Comparison of ENCODE assay signal across 8 cellular contexts in genomic region chr15:55526559-55527036, GRCh38. TPM values are rescaled to one million over a fixed set of nuclear protein-coding genes. Genes with fewer than 3 reads are reported as not detected.
DNase-seq lines count a peak whose midpoint lies in the region; ATAC-seq and TF ChIP-seq lines count a peak whose summit lies in the region.

No MANE protein-coding gene starts in this region.

- POLR2A ChIA-PET in activated CD4-positive, alpha-beta T cell treated with anti-CD3 and anti-CD28 coated beads, Interleukin-2, amount 10 ng/mL, durations not matched to agents 7 days and 5 days (lab: Charles Lee) = no interaction called here

- H3K36me3 Mint-ChIP-seq in activated CD4-positive, alpha-beta T cell treated with anti-CD3 and anti-CD28 coated beads, Interleukin-2, amount 10 ng/mL, durations not matched to agents 7 days and 5 days (ENCODE audit: low read depth) = no peaks in the 10 kb centered on the region
- peaks cover 5% of the 10 kb centered on the region for H3K36me3 Mint-ChIP-seq in osteocyte (ENCODE audit: unreplicated experiment)

- no peaks in the 10 kb centered on the region for H3K9me3 Mint-ChIP-seq in activated CD4-positive, alpha-beta T cell treated with anti-CD3 and anti-CD28 coated beads, Interleukin-2, amount 10 ng/mL, durations not matched to agents 7 days and 5 days
- peaks cover 5% of the 10 kb centered on the region for H3K9me3 Mint-ChIP-seq in osteocyte (ENCODE audit: unreplicated experiment)

- no peak for TF ChIP-seq POLR2A in erythroblast (IDR thresholded peaks at IDR 0.05; ENCODE audit: low read length)

- H3K9me3 ChIP-seq in SJCRH30 (replicated peaks) = no peaks in the 10 kb centered on the region

- CTCF ChIA-PET in activated CD4-positive, alpha-beta T cell treated with anti-CD3 and anti-CD28 coated beads, Interleukin-2, amount 10 ng/mL, durations not matched to agents 7 days and 5 days (lab: Charles Lee) = interaction anchor here (0.6 to 1.4 kb wide), 6 partner anchors 8 to 252 kb away, joined by 3 to 5 read pairs (median 3); no protein-coding TSS in a partner anchor

- no peak overlapping the region for H3K27ac ChIP-seq in SJCRH30

- peak; percentile 25 for DNase-seq in activated CD4-positive, alpha-beta T cell treated with anti-CD3 and anti-CD28 coated beads, Interleukin-2, amount 10 ng/mL, durations not matched to agents 7 days and 5 days
- DNase-seq in activated CD4-positive, alpha-beta T cell treated with anti-CD3 and anti-CD28 coated beads, Interleukin-2, amount 50 U/mL, for 1 hour = no peak
- peak; percentile 19 for DNase-seq in HS-5 (ENCODE audit: low read depth)
- peak; percentile 64 to 83 for DNase-seq in SJCRH30
- DNase-seq in erythroblast (lab: John Stamatoyannopoulos, UW) = peak; percentile 58 to 72
- DNase-seq in osteocyte (ENCODE audit: extremely low spot score, unreplicated experiment) = no peak

- H3K27me3 ChIP-seq in SJCRH30 = no peaks in the 10 kb centered on the region

- peaks cover 25% of the 10 kb centered on the region for H3K27me3 Mint-ChIP-seq in activated CD4-positive, alpha-beta T cell treated with anti-CD3 and anti-CD28 coated beads, Interleukin-2, amount 10 ng/mL, durations not matched to agents 7 days and 5 days
- H3K27me3 Mint-ChIP-seq in osteocyte (ENCODE audit: unreplicated experiment) = peaks cover 25% of the 10 kb centered on the region

- H3K4me3 Mint-ChIP-seq in activated CD4-positive, alpha-beta T cell treated with anti-CD3 and anti-CD28 coated beads, Interleukin-2, amount 10 ng/mL, durations not matched to agents 7 days and 5 days = no peak overlapping the region
- no peak overlapping the region for H3K4me3 Mint-ChIP-seq in osteocyte (ENCODE audit: unreplicated experiment)

- peaks cover 12% of the 10 kb centered on the region for H3K4me1 Mint-ChIP-seq in activated CD4-positive, alpha-beta T cell treated with anti-CD3 and anti-CD28 coated beads, Interleukin-2, amount 10 ng/mL, durations not matched to agents 7 days and 5 days
- H3K4me1 Mint-ChIP-seq in osteocyte (ENCODE audit: unreplicated experiment) = peaks cover 11% of the 10 kb centered on the region

- H3K27ac Mint-ChIP-seq in activated CD4-positive, alpha-beta T cell treated with anti-CD3 and anti-CD28 coated beads, Interleukin-2, amount 10 ng/mL, durations not matched to agents 7 days and 5 days = no peak overlapping the region
- H3K27ac Mint-ChIP-seq in osteocyte (ENCODE audit: unreplicated experiment) = no peak overlapping the region

- H3K36me3 ChIP-seq in SJCRH30 = no peaks in the 10 kb centered on the region

- no peak overlapping the region for H3K4me3 ChIP-seq in SJCRH30

- ATAC-seq in GM19438 (IDR thresholded peaks at IDR 0.05; ENCODE audit: low read depth, unreplicated experiment) (peak; percentile 89), HG03571 (IDR thresholded peaks at IDR 0.05; ENCODE audit: unreplicated experiment) (no peak)

- H3K4me1 ChIP-seq in SJCRH30 = 0 out of 2 replicates have a peak, but pooled peaks cover 3% of the 10 kb centered on the region

- TF ChIP-seq CTCF in osteocyte (IDR thresholded peaks at IDR 0.05) = peak; percentile 68

RNA-seq across cellular contexts. Expression of gene DNAAF4, which starts 18.6 kb away (rescaled TPM):
- not detected for total RNA-seq in activated CD4-positive, alpha-beta T cell treated with anti-CD3 and anti-CD28 coated beads, Interleukin-2, amount 10 ng/mL, durations not matched to agents 7 days and 5 days
- 0.30 and 1.1 TPM in 2 replicates for total RNA-seq in SJCRH30 (2014; rRNA removed; shearing (Covaris generic))
- 1.5 and 1.9 TPM in 2 replicates for total RNA-seq in osteocyte

Comparison
In these comparisons a context has a peak if more than half of its experiments do, and no peak if none do; other contexts are left out.
1. DNase-seq: peak in activated CD4-positive, alpha-beta T cell treated with anti-CD3 and anti-CD28 coated beads, Interleukin-2, amount 10 ng/mL, durations not matched to agents 7 days and 5 days (single experiment), HS-5 (single experiment), SJCRH30 (2 of 2) and erythroblast (2 of 2); none in activated CD4-positive, alpha-beta T cell treated with anti-CD3 and anti-CD28 coated beads, Interleukin-2, amount 50 U/mL, for 1 hour (single experiment) and osteocyte (single experiment).